ENCODE assay signal across 15 cellular contexts in genomic region chr5:107607656-107608368, GRCh38.
DNase-seq lines count a peak whose midpoint lies in the region; ATAC-seq and TF ChIP-seq lines count a peak whose summit lies in the region.
"Had no signal": no experiment of that assay in that cellular context is flagged by ENCODE, and none has a peak within 500 bp of the region (broad histone marks: within the 10 kb centered on the region; RNA-seq: fewer than 3 reads in every experiment).

No MANE protein-coding gene starts in this region.

- H3K9me3 Mint-ChIP-seq in WTC11, result no peaks in the 10 kb centered on the region
- H3K9me3 Mint-ChIP-seq: activated naive CD4-positive, alpha-beta T cell treated with anti-CD3 and anti-CD28 coated beads for 36 hours had no signal

- H3K27ac ChIP-seq in HEK293 (ENCODE audit: extremely low read depth, low read depth, low read length), result no peak overlapping the region; the same call in 1 of the 2 replicates
- H3K27ac ChIP-seq: gastroesophageal sphincter had no signal

- intact Hi-C loops in mucosa of descending colon (cut with DNase I, micrococcal nuclease), result no loop called here

- H3K36me3 ChIP-seq in HEK293 (ENCODE audit: control insufficient read depth in 2 of 2, insufficient read depth in 1 of 2, low read length in 2 of 2) (no peaks in the 10 kb centered on the region), mucosa of descending colon (ENCODE audit: low read depth) (no peaks in the 10 kb centered on the region)
- H3K36me3 ChIP-seq: gastroesophageal sphincter had no signal

- TF ChIP-seq CTCF in HEK293 (tag by site-specific recombination; IDR thresholded peaks at IDR 0.05), result no peak
- no peak for TF ChIP-seq CTCF in WTC11 (IDR thresholded peaks at IDR 0.05)
- TF ChIP-seq CTCF in mucosa of descending colon (IDR thresholded peaks at IDR 0.05), result no peak

- peaks cover 66% of the 10 kb centered on the region for H3K4me1 Mint-ChIP-seq in WTC11
- H3K4me1 Mint-ChIP-seq: activated CD8-positive, alpha-beta memory T cell treated with anti-CD3 and anti-CD28 coated beads, Interleukin-2, amount 10 ng/mL, durations not matched to agents 7 days and 5 days; CD14-positive monocyte had no signal

- POLR2A ChIA-PET in HEK293 (lab: Yijun Ruan, JAX), result no interaction called here
- POLR2A ChIA-PET in WTC11 (lab: Charles Lee), result no interaction called here

- no peaks in the 10 kb centered on the region for H3K36me3 Mint-ChIP-seq in WTC11
- H3K36me3 Mint-ChIP-seq: activated CD8-positive, alpha-beta memory T cell treated with anti-CD3 and anti-CD28 coated beads, Interleukin-2, amount 10 ng/mL, durations not matched to agents 7 days and 5 days; CD14-positive monocyte had no signal

- H3K27me3 Mint-ChIP-seq in WTC11 (ENCODE audit: low read depth), result no peaks in the 10 kb centered on the region

- ATAC-seq in WTC11 (no peak), mucosa of descending colon (peak; percentile 69), GM21447 (IDR thresholded peaks at IDR 0.05; ENCODE audit: unreplicated experiment) (no peak)
- ATAC-seq: activated CD8-positive, alpha-beta memory T cell treated with anti-CD3 and anti-CD28 coated beads, Interleukin-2, amount 10 ng/mL, durations not matched to agents 7 days and 5 days; gastroesophageal sphincter had no signal

- H3K4me1 ChIP-seq in HEK293 (ENCODE audit: control insufficient read depth, insufficient read depth, low read length) (peaks cover 46% of the 10 kb centered on the region), mucosa of descending colon (ENCODE audit: low read depth) (peaks cover 7% of the 10 kb centered on the region)
- H3K4me1 ChIP-seq: gastroesophageal sphincter had no signal

- H3K9me3 ChIP-seq in HEK293 (ENCODE audit: control insufficient read depth, insufficient read depth, low read depth, low read length) (no peaks in the 10 kb centered on the region), mucosa of descending colon (no peaks in the 10 kb centered on the region)
- H3K9me3 ChIP-seq: gastroesophageal sphincter had no signal

- H3K27ac Mint-ChIP-seq in WTC11, result peak overlapping the region; percentile 2
- H3K27ac Mint-ChIP-seq: activated CD8-positive, alpha-beta memory T cell treated with anti-CD3 and anti-CD28 coated beads, Interleukin-2, amount 10 ng/mL, durations not matched to agents 7 days and 5 days; activated naive CD4-positive, alpha-beta T cell treated with anti-CD3 and anti-CD28 coated beads for 36 hours had no signal

- H3K4me3 ChIP-seq in HEK293 (ENCODE audit: low read depth, low read length) (no peak overlapping the region), mucosa of descending colon (no peak overlapping the region)
- H3K4me3 ChIP-seq: gastroesophageal sphincter had no signal

- CTCF ChIA-PET in HEK293 (lab: Yijun Ruan, JAX), result interaction anchor here (1.1 kb wide), 1 partner anchor 17 kb away, joined by 4 read pairs; no protein-coding TSS in a partner anchor
- CTCF ChIA-PET in WTC11 (lab: Charles Lee), result interaction anchor here (2.5 kb wide), 1 partner anchor 36 kb away, joined by 10 read pairs; no protein-coding TSS in a partner anchor

- DNase-seq in DMS 273 (lab: John Stamatoyannopoulos, UW; ENCODE audit: unreplicated experiment) (peak; percentile 59), WTC11 (ENCODE audit: low spot score) (no peak), mucosa of descending colon (no peak), dermis blood vessel endothelial cell (no peak), GF-D8 (lab: John Stamatoyannopoulos, UW) (no peak)
- DNase-seq: activated CD8-positive, alpha-beta memory T cell treated with anti-CD3 and anti-CD28 coated beads, Interleukin-2, amount 10 ng/mL, durations not matched to agents 7 days and 5 days; activated naive CD4-positive, alpha-beta T cell treated with anti-CD3 and anti-CD28 coated beads for 36 hours; islet precursor cell; NCI-H1436 treated with DMSO at 0.1 percent for 48 hours; NK-92 treated with Interleukin-12 subunit alpha and Interleukin-12 subunit beta, amount 100 ng/mL, for 24 hours; stimulated activated CD4-positive, alpha-beta T cell treated with anti-CD3 and anti-CD28 coated beads, Interleukin-4, amount 100 ng/mL, for 24 hours had no signal

- no peak overlapping the region for H3K4me3 Mint-ChIP-seq in WTC11
- H3K4me3 Mint-ChIP-seq: activated CD8-positive, alpha-beta memory T cell treated with anti-CD3 and anti-CD28 coated beads, Interleukin-2, amount 10 ng/mL, durations not matched to agents 7 days and 5 days; activated naive CD4-positive, alpha-beta T cell treated with anti-CD3 and anti-CD28 coated beads for 36 hours; CD14-positive monocyte had no signal

TF ChIP-seq in HEK293, 187 proteins besides CTCF, POLR2A, EP300 and RAD21 (continues in another document):
- no peak for TF ChIP-seq ZNF274 (IDR thresholded peaks at IDR 0.05; ENCODE audit: low read length)
- no peak for TF ChIP-seq ZNF274 (tag by site-specific recombination; IDR thresholded peaks at IDR 0.05; ENCODE audit: borderline replicate concordance)
- peak; percentile 72; the same call in 1 of the 2 replicates for TF ChIP-seq PRDM6 (tag by site-specific recombination; IDR thresholded peaks at IDR 0.05)
- TF ChIP-seq ZNF398 (tag by site-specific recombination; IDR thresholded peaks at IDR 0.05), result no peak; the same call in 1 of the 2 replicates
- TF ChIP-seq ZNF660 (tag by site-specific recombination; IDR thresholded peaks at IDR 0.05), result 0 out of 2 replicates have a peak, but pooled peaks have one; percentile 15
- TF ChIP-seq ZFP3 (tag by site-specific recombination; IDR thresholded peaks at IDR 0.05; ENCODE audit: low read depth), result no peak
- TF ChIP-seq ZNF777 (tag by site-specific recombination; IDR thresholded peaks at IDR 0.05; ENCODE audit: borderline replicate concordance), result no peak

TF ChIP-seq in WTC11, 78 proteins besides CTCF, POLR2A, EP300 and RAD21 (continues in another document):
- TF ChIP-seq MAX (CRISPR knock-in tag; IDR thresholded peaks at IDR 0.05) (no peak), ZBTB43 (CRISPR knock-in tag; IDR thresholded peaks at IDR 0.05) (no peak), JUN (CRISPR knock-in tag; IDR thresholded peaks at IDR 0.05) (no peak), JAZF1 (CRISPR knock-in tag; IDR thresholded peaks at IDR 0.05) (no peak), STAT6 (CRISPR knock-in tag; conservative IDR thresholded peaks at IDR 0.05; ENCODE audit: low read depth) (no peak), ZNF263 (CRISPR knock-in tag; IDR thresholded peaks at IDR 0.05; ENCODE audit: low read depth) (no peak), NR3C1 (CRISPR knock-in tag; conservative IDR thresholded peaks at IDR 0.05; ENCODE audit: low read depth) (no peak), RELA (CRISPR knock-in tag; IDR thresholded peaks at IDR 0.05; ENCODE audit: borderline replicate concordance) (no peak), ZNF396 (CRISPR knock-in tag; IDR thresholded peaks at IDR 0.05; ENCODE audit: borderline replicate concordance) (no peak), ATF2 (CRISPR knock-in tag; IDR thresholded peaks at IDR 0.05; ENCODE audit: borderline replicate concordance, low read depth) (no peak), MXD4 (CRISPR knock-in tag; IDR thresholded peaks at IDR 0.05; ENCODE audit: borderline replicate concordance) (no peak), ZNF121 (CRISPR knock-in tag; IDR thresholded peaks at IDR 0.05) (no peak)
